18 cellular contexts compared by ENCODE assay signal in genomic region chr19:30082168-30082567, GRCh38.
"Had no signal": no experiment of that assay in that cellular context is flagged by ENCODE, and none has a peak within 500 bp of the region (broad histone marks: within the 10 kb centered on the region; RNA-seq: fewer than 3 reads in every experiment).

No MANE protein-coding gene starts in this region.

- H3K9me3 Mint-ChIP-seq: immature natural killer cell had no signal

- ATAC-seq: gastroesophageal sphincter, left colon had no signal

- H3K27ac ChIP-seq: dorsolateral prefrontal cortex, esophagus muscularis mucosa, gastroesophageal sphincter, stomach, thoracic aorta, transverse colon, uterus had no signal

- H3K4me1 Mint-ChIP-seq: immature natural killer cell, naive B cell had no signal

- H3K36me3 ChIP-seq: esophagus muscularis mucosa, gastroesophageal sphincter, stomach, thoracic aorta, transverse colon, uterus had no signal

- H3K4me1 ChIP-seq: esophagus muscularis mucosa, gastroesophageal sphincter, stomach, transverse colon, uterus had no signal

- H3K27me3 ChIP-seq: transverse colon, uterus had no signal

- H3K36me3 Mint-ChIP-seq: immature natural killer cell, naive B cell had no signal

- H3K4me3 Mint-ChIP-seq: immature natural killer cell, naive B cell, nephron progenitor cell had no signal

- H3K27ac Mint-ChIP-seq: immature natural killer cell, naive B cell, nephron progenitor cell had no signal

- H3K4me3 ChIP-seq: dorsolateral prefrontal cortex, esophagus muscularis mucosa, gastroesophageal sphincter, stomach, thoracic aorta, transverse colon, uterus had no signal

- DNase-seq: cortex of kidney; effector CD8-positive, alpha-beta T cell; immature natural killer cell; left colon; mesendoderm; naive B cell; nephron progenitor cell; small intestine; stimulated activated CD4-positive, alpha-beta T cell treated with anti-CD3 and anti-CD28 coated beads, Interleukin-12 subunit alpha, Interleukin-12 subunit beta, amount 100 ng/mL, for 4 hours; stimulated activated naive CD4-positive, alpha-beta T cell; stomach; substantia nigra; transverse colon; uterus had no signal

- H3K9me3 ChIP-seq: esophagus muscularis mucosa, thoracic aorta, transverse colon, uterus had no signal
